In the genomic region with DNA sequence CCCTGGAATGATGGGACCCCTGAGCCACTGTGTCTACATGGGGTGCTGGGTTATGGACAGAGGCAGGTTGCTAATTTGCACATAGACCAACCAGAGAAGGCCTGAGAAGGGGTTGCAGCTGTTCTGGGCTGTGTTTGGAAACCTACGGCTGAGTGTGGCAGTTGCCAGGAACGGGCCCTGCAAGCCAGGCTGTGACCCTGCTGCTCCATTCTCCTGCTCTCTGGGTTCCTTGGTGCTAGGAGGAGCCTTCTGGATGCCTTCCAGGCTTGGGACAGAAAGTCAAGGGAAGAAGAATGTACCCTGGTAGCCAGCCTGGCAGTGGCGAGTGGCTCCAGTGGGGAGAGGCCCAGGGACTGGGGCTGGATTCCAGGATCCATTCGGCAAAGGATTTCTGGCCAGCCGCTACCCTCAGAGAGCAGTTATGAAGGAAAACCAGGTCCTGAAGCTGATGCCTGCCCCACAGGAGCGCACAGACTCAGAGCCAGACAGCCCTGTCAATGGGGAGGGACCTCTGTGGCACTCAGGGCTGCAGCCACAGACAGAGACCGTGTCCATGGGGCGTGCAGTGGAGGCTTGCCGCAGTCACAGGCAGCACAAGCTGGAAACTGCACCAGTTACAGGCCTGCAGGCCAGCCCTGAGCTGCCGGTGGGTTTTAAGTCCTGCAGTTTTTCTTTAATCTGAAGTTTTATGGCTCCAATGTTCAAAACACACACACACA, we compare ENCODE assay signal across 3 cellular contexts.
TF ChIP-seq lines count a peak whose summit lies in the region.

No MANE protein-coding gene starts in this region.

TF ChIP-seq in SK-N-SH treated with all-trans-retinoic acid at 6 μM for 48 hours, 23 proteins besides CTCF, POLR2A, EP300 and RAD21 (continued from another document):
- no peak for TF ChIP-seq ISL1 (CRISPR knock-in tag; IDR thresholded peaks at IDR 0.05)
- no peak for TF ChIP-seq PPARA (CRISPR knock-in tag; IDR thresholded peaks at IDR 0.05; ENCODE audit: borderline replicate concordance)
- no peak for TF ChIP-seq OSR1 (CRISPR knock-in tag; IDR thresholded peaks at IDR 0.05)
- TF ChIP-seq, protein P1, sequence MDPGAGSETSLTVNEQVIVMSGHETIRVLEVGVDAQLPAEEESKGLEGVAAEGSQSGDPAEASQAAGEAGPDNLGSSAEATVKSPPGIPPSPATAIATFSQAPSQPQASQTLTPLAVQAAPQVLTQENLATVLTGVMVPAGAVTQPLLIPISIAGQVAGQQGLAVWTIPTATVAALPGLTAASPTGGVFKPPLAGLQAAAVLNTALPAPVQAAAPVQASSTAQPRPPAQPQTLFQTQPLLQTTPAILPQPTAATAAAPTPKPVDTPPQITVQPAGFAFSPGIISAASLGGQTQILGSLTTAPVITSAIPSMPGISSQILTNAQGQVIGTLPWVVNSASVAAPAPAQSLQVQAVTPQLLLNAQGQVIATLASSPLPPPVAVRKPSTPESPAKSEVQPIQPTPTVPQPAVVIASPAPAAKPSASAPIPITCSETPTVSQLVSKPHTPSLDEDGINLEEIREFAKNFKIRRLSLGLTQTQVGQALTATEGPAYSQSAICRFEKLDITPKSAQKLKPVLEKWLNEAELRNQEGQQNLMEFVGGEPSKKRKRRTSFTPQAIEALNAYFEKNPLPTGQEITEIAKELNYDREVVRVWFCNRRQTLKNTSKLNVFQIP (CRISPR knock-in tag; IDR thresholded peaks at IDR 0.05; ENCODE audit: borderline replicate concordance, low read depth) = no peak
- TF ChIP-seq TCF4 (CRISPR knock-in tag; IDR thresholded peaks at IDR 0.05; ENCODE audit: borderline replicate concordance) = no peak
- no peak for TF ChIP-seq ZFP30 (CRISPR knock-in tag; IDR thresholded peaks at IDR 0.05)
- TF ChIP-seq ZNF565 (CRISPR knock-in tag; conservative IDR thresholded peaks at IDR 0.05; ENCODE audit: low read depth) = no peak
- TF ChIP-seq ARNTL (CRISPR knock-in tag; IDR thresholded peaks at IDR 0.05; ENCODE audit: borderline replicate concordance, low read depth) = no peak
- TF ChIP-seq, protein P2, sequence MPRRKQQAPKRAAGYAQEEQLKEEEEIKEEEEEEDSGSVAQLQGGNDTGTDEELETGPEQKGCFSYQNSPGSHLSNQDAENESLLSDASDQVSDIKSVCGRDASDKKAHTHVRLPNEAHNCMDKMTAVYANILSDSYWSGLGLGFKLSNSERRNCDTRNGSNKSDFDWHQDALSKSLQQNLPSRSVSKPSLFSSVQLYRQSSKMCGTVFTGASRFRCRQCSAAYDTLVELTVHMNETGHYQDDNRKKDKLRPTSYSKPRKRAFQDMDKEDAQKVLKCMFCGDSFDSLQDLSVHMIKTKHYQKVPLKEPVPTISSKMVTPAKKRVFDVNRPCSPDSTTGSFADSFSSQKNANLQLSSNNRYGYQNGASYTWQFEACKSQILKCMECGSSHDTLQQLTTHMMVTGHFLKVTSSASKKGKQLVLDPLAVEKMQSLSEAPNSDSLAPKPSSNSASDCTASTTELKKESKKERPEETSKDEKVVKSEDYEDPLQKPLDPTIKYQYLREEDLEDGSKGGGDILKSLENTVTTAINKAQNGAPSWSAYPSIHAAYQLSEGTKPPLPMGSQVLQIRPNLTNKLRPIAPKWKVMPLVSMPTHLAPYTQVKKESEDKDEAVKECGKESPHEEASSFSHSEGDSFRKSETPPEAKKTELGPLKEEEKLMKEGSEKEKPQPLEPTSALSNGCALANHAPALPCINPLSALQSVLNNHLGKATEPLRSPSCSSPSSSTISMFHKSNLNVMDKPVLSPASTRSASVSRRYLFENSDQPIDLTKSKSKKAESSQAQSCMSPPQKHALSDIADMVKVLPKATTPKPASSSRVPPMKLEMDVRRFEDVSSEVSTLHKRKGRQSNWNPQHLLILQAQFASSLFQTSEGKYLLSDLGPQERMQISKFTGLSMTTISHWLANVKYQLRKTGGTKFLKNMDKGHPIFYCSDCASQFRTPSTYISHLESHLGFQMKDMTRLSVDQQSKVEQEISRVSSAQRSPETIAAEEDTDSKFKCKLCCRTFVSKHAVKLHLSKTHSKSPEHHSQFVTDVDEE (CRISPR knock-in tag; IDR thresholded peaks at IDR 0.05) = no peak
- TF ChIP-seq ESRRG (CRISPR knock-in tag; IDR thresholded peaks at IDR 0.05) = no peak
- TF ChIP-seq ZNF8 (CRISPR knock-in tag; IDR thresholded peaks at IDR 0.05) = no peak
- no peak for TF ChIP-seq RARB (CRISPR knock-in tag; IDR thresholded peaks at IDR 0.05)

TF ChIP-seq in SK-N-SH, 30 proteins besides CTCF, POLR2A, EP300 and RAD21 (continued from another document):
- TF ChIP-seq NFIC (IDR thresholded peaks at IDR 0.05; ENCODE audit: borderline replicate concordance) = no peak
- no peak for TF ChIP-seq SIN3A (IDR thresholded peaks at IDR 0.05; ENCODE audit: borderline replicate concordance, low read depth, low read length)
- TF ChIP-seq, protein P3, sequence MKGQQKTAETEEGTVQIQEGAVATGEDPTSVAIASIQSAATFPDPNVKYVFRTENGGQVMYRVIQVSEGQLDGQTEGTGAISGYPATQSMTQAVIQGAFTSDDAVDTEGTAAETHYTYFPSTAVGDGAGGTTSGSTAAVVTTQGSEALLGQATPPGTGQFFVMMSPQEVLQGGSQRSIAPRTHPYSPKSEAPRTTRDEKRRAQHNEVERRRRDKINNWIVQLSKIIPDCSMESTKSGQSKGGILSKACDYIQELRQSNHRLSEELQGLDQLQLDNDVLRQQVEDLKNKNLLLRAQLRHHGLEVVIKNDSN (IDR thresholded peaks at IDR 0.05; ENCODE audit: borderline replicate concordance, low read depth) = no peak
- no peak for TF ChIP-seq EZH2phosphoT487 (IDR thresholded peaks at IDR 0.05; ENCODE audit: borderline replicate concordance, low read depth)
- no peak for TF ChIP-seq GATA2 (CRISPR knock-in tag; IDR thresholded peaks at IDR 0.05)
- TF ChIP-seq, protein P4, sequence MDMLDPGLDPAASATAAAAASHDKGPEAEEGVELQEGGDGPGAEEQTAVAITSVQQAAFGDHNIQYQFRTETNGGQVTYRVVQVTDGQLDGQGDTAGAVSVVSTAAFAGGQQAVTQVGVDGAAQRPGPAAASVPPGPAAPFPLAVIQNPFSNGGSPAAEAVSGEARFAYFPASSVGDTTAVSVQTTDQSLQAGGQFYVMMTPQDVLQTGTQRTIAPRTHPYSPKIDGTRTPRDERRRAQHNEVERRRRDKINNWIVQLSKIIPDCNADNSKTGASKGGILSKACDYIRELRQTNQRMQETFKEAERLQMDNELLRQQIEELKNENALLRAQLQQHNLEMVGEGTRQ (IDR thresholded peaks at IDR 0.05; ENCODE audit: borderline replicate concordance, low read depth, low read length) = no peak
- no peak for TF ChIP-seq FOXM1 (IDR thresholded peaks at IDR 0.05; ENCODE audit: low read depth)
- no peak for TF ChIP-seq POLR2AphosphoS5 (IDR thresholded peaks at IDR 0.05; ENCODE audit: low read depth, low read length)
- no peak for TF ChIP-seq NRF1 (IDR thresholded peaks at IDR 0.05; ENCODE audit: low read depth, low read length)
- TF ChIP-seq YY1 (IDR thresholded peaks at IDR 0.05; ENCODE audit: low read depth) = no peak
- TF ChIP-seq MXI1 (IDR thresholded peaks at IDR 0.05; ENCODE audit: low read depth, low read length) = no peak
- TF ChIP-seq MEF2A (IDR thresholded peaks at IDR 0.05; ENCODE audit: borderline replicate concordance, low read depth) = no peak

TF ChIP-seq in K562, 482 proteins besides CTCF, POLR2A, EP300 and RAD21 (continued from another document):
- TF ChIP-seq, protein P5, sequence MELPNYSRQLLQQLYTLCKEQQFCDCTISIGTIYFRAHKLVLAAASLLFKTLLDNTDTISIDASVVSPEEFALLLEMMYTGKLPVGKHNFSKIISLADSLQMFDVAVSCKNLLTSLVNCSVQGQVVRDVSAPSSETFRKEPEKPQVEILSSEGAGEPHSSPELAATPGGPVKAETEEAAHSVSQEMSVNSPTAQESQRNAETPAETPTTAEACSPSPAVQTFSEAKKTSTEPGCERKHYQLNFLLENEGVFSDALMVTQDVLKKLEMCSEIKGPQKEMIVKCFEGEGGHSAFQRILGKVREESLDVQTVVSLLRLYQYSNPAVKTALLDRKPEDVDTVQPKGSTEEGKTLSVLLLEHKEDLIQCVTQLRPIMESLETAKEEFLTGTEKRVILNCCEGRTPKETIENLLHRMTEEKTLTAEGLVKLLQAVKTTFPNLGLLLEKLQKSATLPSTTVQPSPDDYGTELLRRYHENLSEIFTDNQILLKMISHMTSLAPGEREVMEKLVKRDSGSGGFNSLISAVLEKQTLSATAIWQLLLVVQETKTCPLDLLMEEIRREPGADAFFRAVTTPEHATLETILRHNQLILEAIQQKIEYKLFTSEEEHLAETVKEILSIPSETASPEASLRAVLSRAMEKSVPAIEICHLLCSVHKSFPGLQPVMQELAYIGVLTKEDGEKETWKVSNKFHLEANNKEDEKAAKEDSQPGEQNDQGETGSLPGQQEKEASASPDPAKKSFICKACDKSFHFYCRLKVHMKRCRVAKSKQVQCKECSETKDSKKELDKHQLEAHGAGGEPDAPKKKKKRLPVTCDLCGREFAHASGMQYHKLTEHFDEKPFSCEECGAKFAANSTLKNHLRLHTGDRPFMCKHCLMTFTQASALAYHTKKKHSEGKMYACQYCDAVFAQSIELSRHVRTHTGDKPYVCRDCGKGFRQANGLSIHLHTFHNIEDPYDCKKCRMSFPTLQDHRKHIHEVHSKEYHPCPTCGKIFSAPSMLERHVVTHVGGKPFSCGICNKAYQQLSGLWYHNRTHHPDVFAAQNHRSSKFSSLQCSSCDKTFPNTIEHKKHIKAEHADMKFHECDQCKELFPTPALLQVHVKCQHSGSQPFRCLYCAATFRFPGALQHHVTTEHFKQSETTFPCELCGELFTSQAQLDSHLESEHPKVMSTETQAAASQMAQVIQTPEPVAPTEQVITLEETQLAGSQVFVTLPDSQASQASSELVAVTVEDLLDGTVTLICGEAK (IDR thresholded peaks at IDR 0.05) = no peak
- TF ChIP-seq, protein P5 (CRISPR knock-in tag; IDR thresholded peaks at IDR 0.05) = no peak
- TF ChIP-seq NUFIP1 (IDR thresholded peaks at IDR 0.05; ENCODE audit: partially characterized antibody) (no peak), EZH2 (IDR thresholded peaks at IDR 0.05; ENCODE audit: borderline replicate concordance, low read depth, low read length) (no peak), GABPB1 (CRISPR knock-in tag; IDR thresholded peaks at IDR 0.05) (no peak), MEF2D (tag; conservative IDR thresholded peaks at IDR 0.05; ENCODE audit: low read depth) (no peak), POLR2H (tag; IDR thresholded peaks at IDR 0.05; ENCODE audit: low read depth) (no peak), ZC3H11A (IDR thresholded peaks at IDR 0.05; ENCODE audit: low read depth, low read length) (no peak), ZNF561 (CRISPR knock-in tag; conservative IDR thresholded peaks at IDR 0.05) (no peak)
- TF ChIP-seq, protein P6, sequence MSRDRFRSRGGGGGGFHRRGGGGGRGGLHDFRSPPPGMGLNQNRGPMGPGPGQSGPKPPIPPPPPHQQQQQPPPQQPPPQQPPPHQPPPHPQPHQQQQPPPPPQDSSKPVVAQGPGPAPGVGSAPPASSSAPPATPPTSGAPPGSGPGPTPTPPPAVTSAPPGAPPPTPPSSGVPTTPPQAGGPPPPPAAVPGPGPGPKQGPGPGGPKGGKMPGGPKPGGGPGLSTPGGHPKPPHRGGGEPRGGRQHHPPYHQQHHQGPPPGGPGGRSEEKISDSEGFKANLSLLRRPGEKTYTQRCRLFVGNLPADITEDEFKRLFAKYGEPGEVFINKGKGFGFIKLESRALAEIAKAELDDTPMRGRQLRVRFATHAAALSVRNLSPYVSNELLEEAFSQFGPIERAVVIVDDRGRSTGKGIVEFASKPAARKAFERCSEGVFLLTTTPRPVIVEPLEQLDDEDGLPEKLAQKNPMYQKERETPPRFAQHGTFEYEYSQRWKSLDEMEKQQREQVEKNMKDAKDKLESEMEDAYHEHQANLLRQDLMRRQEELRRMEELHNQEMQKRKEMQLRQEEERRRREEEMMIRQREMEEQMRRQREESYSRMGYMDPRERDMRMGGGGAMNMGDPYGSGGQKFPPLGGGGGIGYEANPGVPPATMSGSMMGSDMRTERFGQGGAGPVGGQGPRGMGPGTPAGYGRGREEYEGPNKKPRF (IDR thresholded peaks at IDR 0.05; ENCODE audit: low read depth, low read length) = no peak
- TF ChIP-seq, protein P7, sequence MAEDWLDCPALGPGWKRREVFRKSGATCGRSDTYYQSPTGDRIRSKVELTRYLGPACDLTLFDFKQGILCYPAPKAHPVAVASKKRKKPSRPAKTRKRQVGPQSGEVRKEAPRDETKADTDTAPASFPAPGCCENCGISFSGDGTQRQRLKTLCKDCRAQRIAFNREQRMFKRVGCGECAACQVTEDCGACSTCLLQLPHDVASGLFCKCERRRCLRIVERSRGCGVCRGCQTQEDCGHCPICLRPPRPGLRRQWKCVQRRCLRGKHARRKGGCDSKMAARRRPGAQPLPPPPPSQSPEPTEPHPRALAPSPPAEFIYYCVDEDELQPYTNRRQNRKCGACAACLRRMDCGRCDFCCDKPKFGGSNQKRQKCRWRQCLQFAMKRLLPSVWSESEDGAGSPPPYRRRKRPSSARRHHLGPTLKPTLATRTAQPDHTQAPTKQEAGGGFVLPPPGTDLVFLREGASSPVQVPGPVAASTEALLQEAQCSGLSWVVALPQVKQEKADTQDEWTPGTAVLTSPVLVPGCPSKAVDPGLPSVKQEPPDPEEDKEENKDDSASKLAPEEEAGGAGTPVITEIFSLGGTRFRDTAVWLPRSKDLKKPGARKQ (CRISPR knock-in tag; IDR thresholded peaks at IDR 0.05) = no peak
- TF ChIP-seq, protein P8, sequence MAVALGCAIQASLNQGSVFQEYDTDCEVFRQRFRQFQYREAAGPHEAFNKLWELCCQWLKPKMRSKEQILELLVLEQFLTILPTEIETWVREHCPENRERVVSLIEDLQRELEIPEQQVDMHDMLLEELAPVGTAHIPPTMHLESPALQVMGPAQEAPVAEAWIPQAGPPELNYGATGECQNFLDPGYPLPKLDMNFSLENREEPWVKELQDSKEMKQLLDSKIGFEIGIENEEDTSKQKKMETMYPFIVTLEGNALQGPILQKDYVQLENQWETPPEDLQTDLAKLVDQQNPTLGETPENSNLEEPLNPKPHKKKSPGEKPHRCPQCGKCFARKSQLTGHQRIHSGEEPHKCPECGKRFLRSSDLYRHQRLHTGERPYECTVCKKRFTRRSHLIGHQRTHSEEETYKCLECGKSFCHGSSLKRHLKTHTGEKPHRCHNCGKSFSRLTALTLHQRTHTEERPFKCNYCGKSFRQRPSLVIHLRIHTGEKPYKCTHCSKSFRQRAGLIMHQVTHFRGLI (CRISPR knock-in tag; IDR thresholded peaks at IDR 0.05) = no peak
